22 cellular contexts compared by ENCODE assay signal in the genomic region with DNA sequence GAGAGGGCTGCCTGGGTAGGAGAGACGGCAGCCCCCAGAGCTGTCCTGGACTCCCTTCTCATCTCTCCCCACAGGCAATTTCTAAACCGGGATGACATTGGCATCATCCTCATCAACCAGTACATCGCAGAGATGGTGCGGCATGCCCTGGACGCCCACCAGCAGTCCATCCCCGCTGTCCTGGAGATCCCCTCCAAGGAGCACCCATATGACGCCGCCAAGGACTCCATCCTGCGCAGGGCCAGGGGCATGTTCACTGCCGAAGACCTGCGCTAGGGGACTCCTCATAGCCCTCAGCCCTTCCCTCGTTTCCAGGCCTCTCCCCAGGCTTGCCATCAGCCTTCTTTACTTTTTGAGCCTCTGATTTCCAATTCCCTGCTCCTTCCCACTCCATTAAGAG. TPM values are rescaled to one million over a fixed set of nuclear protein-coding genes. Genes with fewer than 3 reads are reported as not detected.
A peak's percentile ranks its signal among the peaks of the same experiment; 100 is the strongest.
DNase-seq lines count a peak whose midpoint lies in the region; ATAC-seq and TF ChIP-seq lines count a peak whose summit lies in the region.
"Had no signal": no experiment of that assay in that cellular context is flagged by ENCODE, and none has a peak within 500 bp of the region (broad histone marks: within the 10 kb centered on the region; RNA-seq: fewer than 3 reads in every experiment).

No MANE protein-coding gene starts in this region.

- peaks cover 5% of the 10 kb centered on the region for H3K36me3 Mint-ChIP-seq in activated naive CD8-positive, alpha-beta T cell
- H3K36me3 Mint-ChIP-seq in activated naive CD8-positive, alpha-beta T cell treated with anti-CD3 and anti-CD28 coated beads for 36 hours: peaks cover 4% of the 10 kb centered on the region
- H3K36me3 Mint-ChIP-seq in activated T-helper 17 cell treated with anti-CD3 and anti-CD28 coated beads, Interleukin-2, amount 50 U/mL, for 72 hours (ENCODE audit: low read depth): peaks cover 18% of the 10 kb centered on the region
- peaks cover 0 to 14% (median 5%) of the 10 kb centered on the region in 5 donors for H3K36me3 Mint-ChIP-seq in naive thymus-derived CD4-positive, alpha-beta T cell

- peaks cover 31% of the 10 kb centered on the region for H3K4me1 Mint-ChIP-seq in activated naive CD8-positive, alpha-beta T cell (ENCODE audit: low read depth)
- peaks cover 21% of the 10 kb centered on the region for H3K4me1 Mint-ChIP-seq in activated naive CD8-positive, alpha-beta T cell treated with anti-CD3 and anti-CD28 coated beads for 36 hours
- peaks cover 13% of the 10 kb centered on the region for H3K4me1 Mint-ChIP-seq in activated T-helper 17 cell treated with anti-CD3 and anti-CD28 coated beads, Interleukin-2, amount 50 U/mL, for 72 hours
- peaks cover 25 to 44% (median 36%) of the 10 kb centered on the region in 7 donors for H3K4me1 Mint-ChIP-seq in naive thymus-derived CD4-positive, alpha-beta T cell

- H3K9me3 ChIP-seq in naive thymus-derived CD4-positive, alpha-beta T cell (ENCODE audit: control insufficient read depth in 2 of 3, low read length in 3 of 3): no peaks in the 10 kb centered on the region
- H3K9me3 ChIP-seq in osteoblast (ENCODE audit: low read depth, low read length): no peaks in the 10 kb centered on the region
- H3K9me3 ChIP-seq: MG63, SK-N-SH had no signal

- no peak for DNase-seq in activated naive CD8-positive, alpha-beta T cell treated with anti-CD3 and anti-CD28 coated beads for 36 hours
- DNase-seq in naive thymus-derived CD4-positive, alpha-beta T cell: no peak
- DNase-seq in osteoblast (ENCODE audit: insufficient read length, low spot score, missing footprints): no peak
- DNase-seq: 8988T, DMS79 treated with DMSO at 0.1 percent for 48 hours, GOT3, MG63, NCI-H1092 treated with DMSO at 0.1 percent for 48 hours, NCI-H1694, NCI-H2107, NCI-H345, NCI-H69, PC-9, SK-N-SH had no signal

- no peak for ATAC-seq in activated T-helper 17 cell treated with anti-CD3 and anti-CD28 coated beads, Interleukin-2, amount 50 U/mL, for 72 hours (replicated peaks)
- no peak for ATAC-seq in naive thymus-derived CD4-positive, alpha-beta T cell
- no peak for ATAC-seq in HG03378 (IDR thresholded peaks at IDR 0.05; ENCODE audit: unreplicated experiment)
- ATAC-seq in HG02885 (IDR thresholded peaks at IDR 0.05; ENCODE audit: poor library complexity, unreplicated experiment): no peak
- ATAC-seq in GM19397 (IDR thresholded peaks at IDR 0.05; ENCODE audit: unreplicated experiment): no peak
- ATAC-seq: Right ventricle myocardium inferior had no signal

- POLR2A ChIA-PET in naive thymus-derived CD4-positive, alpha-beta T cell (lab: Charles Lee): no interaction called here

- TF ChIP-seq CTCF in osteoblast (IDR thresholded peaks at IDR 0.05; ENCODE audit: extremely low read depth, low read depth, low read length): no peak

- H3K4me1 ChIP-seq in naive thymus-derived CD4-positive, alpha-beta T cell (ENCODE audit: control insufficient read depth in 2 of 2, insufficient read depth in 2 of 2, low read length in 2 of 2): peaks cover 15 to 17% of the 10 kb centered on the region in 2 donors
- peaks cover 12% of the 10 kb centered on the region for H3K4me1 ChIP-seq in osteoblast (ENCODE audit: insufficient read depth, low read length)

- intact Hi-C loops in naive thymus-derived CD4-positive, alpha-beta T cell (cut with micrococcal nuclease): loop anchor here (10.0 kb wide), 2 partner anchors 331 to 1211 kb away; partner anchors contain the start of gene SND1 (in 1 of the 2)

- no peak overlapping the region for H3K4me3 ChIP-seq in naive thymus-derived CD4-positive, alpha-beta T cell (ENCODE audit: low read length)
- H3K4me3 ChIP-seq in osteoblast (ENCODE audit: insufficient read depth, low read length): no peak overlapping the region
- H3K4me3 ChIP-seq: MG63, PC-9 had no signal

- H3K4me3 Mint-ChIP-seq in activated naive CD8-positive, alpha-beta T cell: peak overlapping the region; percentile 46
- H3K4me3 Mint-ChIP-seq in activated naive CD8-positive, alpha-beta T cell treated with anti-CD3 and anti-CD28 coated beads for 36 hours: no peak overlapping the region
- peak overlapping the region; percentile 27 for H3K4me3 Mint-ChIP-seq in activated T-helper 17 cell treated with anti-CD3 and anti-CD28 coated beads, Interleukin-2, amount 50 U/mL, for 72 hours
- peak overlapping the region in 6 of 10 donors; percentile 1 to 60 (median 28) for H3K4me3 Mint-ChIP-seq in naive thymus-derived CD4-positive, alpha-beta T cell
- H3K4me3 Mint-ChIP-seq: CD14-positive monocyte had no signal

- H3K36me3 ChIP-seq in naive thymus-derived CD4-positive, alpha-beta T cell (ENCODE audit: control insufficient read depth in 2 of 3, insufficient read depth in 3 of 3, low read length in 3 of 3): peaks cover 0 to 19% (median 0%) of the 10 kb centered on the region in 3 experiments
- H3K36me3 ChIP-seq in osteoblast (ENCODE audit: insufficient read depth, low read length): peaks cover 17% of the 10 kb centered on the region

- no peaks in the 10 kb centered on the region for H3K9me3 Mint-ChIP-seq in activated naive CD8-positive, alpha-beta T cell (ENCODE audit: low read depth)
- H3K9me3 Mint-ChIP-seq in activated naive CD8-positive, alpha-beta T cell treated with anti-CD3 and anti-CD28 coated beads for 36 hours: no peaks in the 10 kb centered on the region
- no peaks in the 10 kb centered on the region for H3K9me3 Mint-ChIP-seq in activated T-helper 17 cell treated with anti-CD3 and anti-CD28 coated beads, Interleukin-2, amount 50 U/mL, for 72 hours
- H3K9me3 Mint-ChIP-seq in naive thymus-derived CD4-positive, alpha-beta T cell: no peaks in the 10 kb centered on the region

- H3K27ac ChIP-seq in naive thymus-derived CD4-positive, alpha-beta T cell (ENCODE audit: low read depth, low read length): no peak overlapping the region
- H3K27ac ChIP-seq in osteoblast (ENCODE audit: low read depth, low read length): no peak overlapping the region
- H3K27ac ChIP-seq: KMS-11, PC-9 had no signal

- H3K79me2 ChIP-seq in osteoblast (ENCODE audit: insufficient read depth, low read length): peaks cover 26% of the 10 kb centered on the region

- H3K27me3 ChIP-seq in naive thymus-derived CD4-positive, alpha-beta T cell (ENCODE audit: control insufficient read depth in 2 of 2, insufficient read depth in 2 of 2, low read length in 2 of 2): no peaks in the 10 kb centered on the region
- peaks cover 4% of the 10 kb centered on the region for H3K27me3 ChIP-seq in osteoblast (ENCODE audit: insufficient read depth, low read length)
- H3K27me3 ChIP-seq: MG63 had no signal

- no peaks in the 10 kb centered on the region for H3K27me3 Mint-ChIP-seq in activated naive CD8-positive, alpha-beta T cell
- peaks cover 1% of the 10 kb centered on the region for H3K27me3 Mint-ChIP-seq in activated naive CD8-positive, alpha-beta T cell treated with anti-CD3 and anti-CD28 coated beads for 36 hours
- H3K27me3 Mint-ChIP-seq in activated T-helper 17 cell treated with anti-CD3 and anti-CD28 coated beads, Interleukin-2, amount 50 U/mL, for 72 hours: no peaks in the 10 kb centered on the region
- H3K27me3 Mint-ChIP-seq in naive thymus-derived CD4-positive, alpha-beta T cell: peaks cover 0 to 17% (median 0%) of the 10 kb centered on the region in 5 donors

- H3K4me2 ChIP-seq in osteoblast (ENCODE audit: insufficient read depth, low read length): no peak overlapping the region
- H3K4me2 ChIP-seq: KMS-11, PC-9, SK-N-SH had no signal

- CTCF ChIA-PET in naive thymus-derived CD4-positive, alpha-beta T cell (lab: Charles Lee): interaction anchor here (1.3 kb wide), 1 partner anchor 18 kb away, joined by 3 read pairs; no protein-coding TSS in a partner anchor

- H4K20me1 ChIP-seq in osteoblast (ENCODE audit: insufficient read depth, low read length): peaks cover 35% of the 10 kb centered on the region

- H3K27ac Mint-ChIP-seq in activated naive CD8-positive, alpha-beta T cell: peak overlapping the region; percentile 22
- H3K27ac Mint-ChIP-seq in activated naive CD8-positive, alpha-beta T cell treated with anti-CD3 and anti-CD28 coated beads for 36 hours: no peak overlapping the region
- H3K27ac Mint-ChIP-seq in activated T-helper 17 cell treated with anti-CD3 and anti-CD28 coated beads, Interleukin-2, amount 50 U/mL, for 72 hours: no peak overlapping the region
- H3K27ac Mint-ChIP-seq in naive thymus-derived CD4-positive, alpha-beta T cell: no peak overlapping the region

- H2AFZ ChIP-seq in osteoblast (ENCODE audit: low read length): no peak overlapping the region
- H2AFZ ChIP-seq: PC-9 had no signal

RNA-seq across cellular contexts. Expression of gene ATP6V1F, which starts 2.6 kb away (rescaled TPM):
- total RNA-seq in activated naive CD8-positive, alpha-beta T cell treated with anti-CD3 and anti-CD28 coated beads for 36 hours: 100 to 1,000 TPM; 125 to 127 TPM
- 100 to 1,000 TPM in 1 of 2 donors, 10 to 100 TPM in 1; 69.9 to 127 TPM for total RNA-seq in activated T-helper 17 cell treated with anti-CD3 and anti-CD28 coated beads, Interleukin-2, amount 50 U/mL, for 72 hours
- total RNA-seq in naive thymus-derived CD4-positive, alpha-beta T cell: 100 to 1,000 TPM in 2 of 5 experiments, 10 to 100 TPM in 3; 58.4 to 116 (median 79.1) TPM
- 100 to 1,000 TPM; 339 to 340 TPM for polyA plus RNA-seq in naive thymus-derived CD4-positive, alpha-beta T cell
- 91.9 and 95.2 TPM in 2 replicates for total RNA-seq in osteoblast

RNA-seq across cellular contexts. Expression of gene FLNC, which starts 35.1 kb away (rescaled TPM):
- under 1 TPM; 0.12 to 0.23 TPM for total RNA-seq in activated naive CD8-positive, alpha-beta T cell treated with anti-CD3 and anti-CD28 coated beads for 36 hours
- under 1 TPM; 0.02 to 0.05 TPM for total RNA-seq in activated T-helper 17 cell treated with anti-CD3 and anti-CD28 coated beads, Interleukin-2, amount 50 U/mL, for 72 hours
- under 1 TPM in 2 of 5 experiments, not detected in 3; 0.05 to 0.19 TPM for total RNA-seq in naive thymus-derived CD4-positive, alpha-beta T cell
- not detected for polyA plus RNA-seq in naive thymus-derived CD4-positive, alpha-beta T cell
- total RNA-seq in osteoblast: 93.7 and 130 TPM in 2 replicates
- polyA plus RNA-seq: CD14-positive monocyte had no signal

RNA-seq across cellular contexts. Expression of gene KCP, which starts 45.2 kb away (rescaled TPM):
- total RNA-seq in activated naive CD8-positive, alpha-beta T cell treated with anti-CD3 and anti-CD28 coated beads for 36 hours: under 1 TPM; 0.10 to 0.14 TPM
- total RNA-seq in activated T-helper 17 cell treated with anti-CD3 and anti-CD28 coated beads, Interleukin-2, amount 50 U/mL, for 72 hours: 1 to 10 TPM in 1 of 2 donors, under 1 TPM in 1; 0.09 to 1.0 TPM
- 1 to 10 TPM in 1 of 5 experiments, under 1 TPM in 3, not detected in 1; 0.10 to 1.6 (median 0.24) TPM for total RNA-seq in naive thymus-derived CD4-positive, alpha-beta T cell
- not detected for polyA plus RNA-seq in naive thymus-derived CD4-positive, alpha-beta T cell
- 0.88 and 1.1 TPM in 2 replicates for total RNA-seq in osteoblast
- polyA plus RNA-seq: SK-N-SH had no signal

Comparison
In these comparisons a context has a peak if more than half of its experiments do, and no peak if none do; other contexts are left out.
1. RNA of gene FLNC, which starts 35.1 kb away (total RNA-seq): 93.7 to 130 TPM in osteoblast; 0.12 to 0.23 TPM in activated naive CD8-positive, alpha-beta T cell treated with anti-CD3 and anti-CD28 coated beads for 36 hours, 0.02 to 0.05 TPM in activated T-helper 17 cell treated with anti-CD3 and anti-CD28 coated beads, Interleukin-2, amount 50 U/mL, for 72 hours and 0.05 to 0.19 TPM in naive thymus-derived CD4-positive, alpha-beta T cell; every median in the first group is over 10 times any median in the second.